In the genomic region with DNA sequence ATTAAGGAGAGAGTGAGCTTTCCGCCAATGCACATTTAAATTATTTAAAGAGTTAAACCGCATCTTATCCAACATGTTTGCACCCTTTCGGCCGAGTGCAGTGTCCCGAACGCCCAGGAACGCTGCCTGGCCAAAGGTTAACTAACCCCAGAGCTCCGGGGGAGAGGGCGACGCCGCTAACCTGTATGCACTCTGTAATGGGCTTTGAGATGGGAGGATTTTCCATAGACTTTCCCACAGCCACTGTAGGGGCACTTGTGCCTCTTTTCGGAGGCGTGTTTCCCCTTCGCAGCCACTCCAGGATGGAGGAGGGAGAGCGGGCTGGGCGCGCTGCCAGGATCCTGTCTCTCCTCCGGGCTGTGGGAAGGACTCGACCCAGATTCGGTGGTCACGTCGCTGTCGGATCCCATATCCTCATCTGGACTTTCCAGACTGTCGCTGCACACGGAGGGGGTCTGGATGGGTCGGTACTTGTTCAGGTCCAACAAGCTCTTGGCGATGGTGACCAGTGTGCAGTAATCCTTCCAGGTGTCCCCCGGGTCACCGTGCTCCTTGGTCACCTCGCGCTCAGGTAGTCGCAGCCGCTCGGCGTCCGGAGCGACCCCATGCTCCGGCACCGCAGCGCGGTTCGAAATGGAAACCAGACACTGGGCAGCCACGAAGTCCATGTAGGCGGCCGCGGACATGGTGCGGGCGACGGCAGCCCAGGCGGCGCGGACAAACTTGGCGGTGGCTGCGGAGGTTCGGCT, we compare ENCODE assay signal across 1 cellular context.
A peak's percentile ranks its signal among the peaks of the same experiment; 100 is the strongest.
TF ChIP-seq lines count a peak whose summit lies in the region.

No MANE protein-coding gene starts in this region.

TF ChIP-seq in HepG2, 621 proteins besides CTCF, POLR2A, EP300 and RAD21 (continued from another document and continues in another):
- TF ChIP-seq, protein P1, sequence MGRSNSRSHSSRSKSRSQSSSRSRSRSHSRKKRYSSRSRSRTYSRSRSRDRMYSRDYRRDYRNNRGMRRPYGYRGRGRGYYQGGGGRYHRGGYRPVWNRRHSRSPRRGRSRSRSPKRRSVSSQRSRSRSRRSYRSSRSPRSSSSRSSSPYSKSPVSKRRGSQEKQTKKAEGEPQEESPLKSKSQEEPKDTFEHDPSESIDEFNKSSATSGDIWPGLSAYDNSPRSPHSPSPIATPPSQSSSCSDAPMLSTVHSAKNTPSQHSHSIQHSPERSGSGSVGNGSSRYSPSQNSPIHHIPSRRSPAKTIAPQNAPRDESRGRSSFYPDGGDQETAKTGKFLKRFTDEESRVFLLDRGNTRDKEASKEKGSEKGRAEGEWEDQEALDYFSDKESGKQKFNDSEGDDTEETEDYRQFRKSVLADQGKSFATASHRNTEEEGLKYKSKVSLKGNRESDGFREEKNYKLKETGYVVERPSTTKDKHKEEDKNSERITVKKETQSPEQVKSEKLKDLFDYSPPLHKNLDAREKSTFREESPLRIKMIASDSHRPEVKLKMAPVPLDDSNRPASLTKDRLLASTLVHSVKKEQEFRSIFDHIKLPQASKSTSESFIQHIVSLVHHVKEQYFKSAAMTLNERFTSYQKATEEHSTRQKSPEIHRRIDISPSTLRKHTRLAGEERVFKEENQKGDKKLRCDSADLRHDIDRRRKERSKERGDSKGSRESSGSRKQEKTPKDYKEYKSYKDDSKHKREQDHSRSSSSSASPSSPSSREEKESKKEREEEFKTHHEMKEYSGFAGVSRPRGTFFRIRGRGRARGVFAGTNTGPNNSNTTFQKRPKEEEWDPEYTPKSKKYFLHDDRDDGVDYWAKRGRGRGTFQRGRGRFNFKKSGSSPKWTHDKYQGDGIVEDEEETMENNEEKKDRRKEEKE (IDR thresholded peaks at IDR 0.05), result no peak
- no peak for TF ChIP-seq ZNF230 (CRISPR knock-in tag; IDR thresholded peaks at IDR 0.05)
- no peak for TF ChIP-seq RAD51 (IDR thresholded peaks at IDR 0.05; ENCODE audit: borderline replicate concordance)
- TF ChIP-seq SP4 (CRISPR knock-in tag; IDR thresholded peaks at IDR 0.05), result no peak
- TF ChIP-seq, protein P2, sequence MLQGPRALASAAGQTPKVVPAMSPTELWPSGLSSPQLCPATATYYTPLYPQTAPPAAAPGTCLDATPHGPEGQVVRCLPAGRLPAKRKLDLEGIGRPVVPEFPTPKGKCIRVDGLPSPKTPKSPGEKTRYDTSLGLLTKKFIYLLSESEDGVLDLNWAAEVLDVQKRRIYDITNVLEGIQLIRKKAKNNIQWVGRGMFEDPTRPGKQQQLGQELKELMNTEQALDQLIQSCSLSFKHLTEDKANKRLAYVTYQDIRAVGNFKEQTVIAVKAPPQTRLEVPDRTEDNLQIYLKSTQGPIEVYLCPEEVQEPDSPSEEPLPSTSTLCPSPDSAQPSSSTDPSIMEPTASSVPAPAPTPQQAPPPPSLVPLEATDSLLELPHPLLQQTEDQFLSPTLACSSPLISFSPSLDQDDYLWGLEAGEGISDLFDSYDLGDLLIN (CRISPR knock-in tag; IDR thresholded peaks at IDR 0.05; ENCODE audit: borderline replicate concordance), result no peak
- no peak for TF ChIP-seq NBN (conservative IDR thresholded peaks at IDR 0.05)
- TF ChIP-seq, protein P3, sequence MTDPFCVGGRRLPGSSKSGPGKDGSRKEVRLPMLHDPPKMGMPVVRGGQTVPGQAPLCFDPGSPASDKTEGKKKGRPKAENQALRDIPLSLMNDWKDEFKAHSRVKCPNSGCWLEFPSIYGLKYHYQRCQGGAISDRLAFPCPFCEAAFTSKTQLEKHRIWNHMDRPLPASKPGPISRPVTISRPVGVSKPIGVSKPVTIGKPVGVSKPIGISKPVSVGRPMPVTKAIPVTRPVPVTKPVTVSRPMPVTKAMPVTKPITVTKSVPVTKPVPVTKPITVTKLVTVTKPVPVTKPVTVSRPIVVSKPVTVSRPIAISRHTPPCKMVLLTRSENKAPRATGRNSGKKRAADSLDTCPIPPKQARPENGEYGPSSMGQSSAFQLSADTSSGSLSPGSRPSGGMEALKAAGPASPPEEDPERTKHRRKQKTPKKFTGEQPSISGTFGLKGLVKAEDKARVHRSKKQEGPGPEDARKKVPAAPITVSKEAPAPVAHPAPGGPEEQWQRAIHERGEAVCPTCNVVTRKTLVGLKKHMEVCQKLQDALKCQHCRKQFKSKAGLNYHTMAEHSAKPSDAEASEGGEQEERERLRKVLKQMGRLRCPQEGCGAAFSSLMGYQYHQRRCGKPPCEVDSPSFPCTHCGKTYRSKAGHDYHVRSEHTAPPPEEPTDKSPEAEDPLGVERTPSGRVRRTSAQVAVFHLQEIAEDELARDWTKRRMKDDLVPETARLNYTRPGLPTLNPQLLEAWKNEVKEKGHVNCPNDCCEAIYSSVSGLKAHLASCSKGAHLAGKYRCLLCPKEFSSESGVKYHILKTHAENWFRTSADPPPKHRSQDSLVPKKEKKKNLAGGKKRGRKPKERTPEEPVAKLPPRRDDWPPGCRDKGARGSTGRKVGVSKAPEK (CRISPR knock-in tag; IDR thresholded peaks at IDR 0.05; ENCODE audit: borderline replicate concordance), result no peak
- TF ChIP-seq, protein P4, sequence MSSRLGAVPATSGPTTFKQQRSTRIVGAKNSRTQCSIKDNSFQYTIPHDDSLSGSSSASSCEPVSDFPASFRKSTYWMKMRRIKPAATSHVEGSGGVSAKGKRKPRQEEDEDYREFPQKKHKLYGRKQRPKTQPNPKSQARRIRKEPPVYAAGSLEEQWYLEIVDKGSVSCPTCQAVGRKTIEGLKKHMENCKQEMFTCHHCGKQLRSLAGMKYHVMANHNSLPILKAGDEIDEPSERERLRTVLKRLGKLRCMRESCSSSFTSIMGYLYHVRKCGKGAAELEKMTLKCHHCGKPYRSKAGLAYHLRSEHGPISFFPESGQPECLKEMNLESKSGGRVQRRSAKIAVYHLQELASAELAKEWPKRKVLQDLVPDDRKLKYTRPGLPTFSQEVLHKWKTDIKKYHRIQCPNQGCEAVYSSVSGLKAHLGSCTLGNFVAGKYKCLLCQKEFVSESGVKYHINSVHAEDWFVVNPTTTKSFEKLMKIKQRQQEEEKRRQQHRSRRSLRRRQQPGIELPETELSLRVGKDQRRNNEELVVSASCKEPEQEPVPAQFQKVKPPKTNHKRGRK (CRISPR knock-in tag; IDR thresholded peaks at IDR 0.05), result no peak
- TF ChIP-seq, protein P5, sequence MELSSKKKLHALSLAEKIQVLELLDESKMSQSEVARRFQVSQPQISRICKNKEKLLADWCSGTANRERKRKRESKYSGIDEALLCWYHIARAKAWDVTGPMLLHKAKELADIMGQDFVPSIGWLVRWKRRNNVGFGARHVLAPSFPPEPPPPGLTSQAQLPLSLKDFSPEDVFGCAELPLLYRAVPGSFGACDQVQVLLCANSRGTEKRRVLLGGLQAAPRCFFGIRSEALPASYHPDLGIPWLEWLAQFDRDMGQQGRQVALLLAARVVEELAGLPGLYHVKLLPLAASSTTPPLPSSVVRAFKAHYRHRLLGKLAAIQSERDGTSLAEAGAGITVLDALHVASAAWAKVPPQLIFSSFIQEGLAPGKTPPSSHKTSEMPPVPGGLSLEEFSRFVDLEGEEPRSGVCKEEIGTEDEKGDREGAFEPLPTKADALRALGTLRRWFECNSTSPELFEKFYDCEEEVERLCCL (CRISPR knock-in tag; IDR thresholded peaks at IDR 0.05; ENCODE audit: borderline replicate concordance), result no peak
- 0 out of 2 replicates have a peak, but pooled peaks have one; percentile 17 for TF ChIP-seq CBFB (CRISPR knock-in tag; IDR thresholded peaks at IDR 0.05)
- TF ChIP-seq ZSCAN20 (CRISPR knock-in tag; IDR thresholded peaks at IDR 0.05; ENCODE audit: borderline replicate concordance), result no peak
- TF ChIP-seq, protein P6, sequence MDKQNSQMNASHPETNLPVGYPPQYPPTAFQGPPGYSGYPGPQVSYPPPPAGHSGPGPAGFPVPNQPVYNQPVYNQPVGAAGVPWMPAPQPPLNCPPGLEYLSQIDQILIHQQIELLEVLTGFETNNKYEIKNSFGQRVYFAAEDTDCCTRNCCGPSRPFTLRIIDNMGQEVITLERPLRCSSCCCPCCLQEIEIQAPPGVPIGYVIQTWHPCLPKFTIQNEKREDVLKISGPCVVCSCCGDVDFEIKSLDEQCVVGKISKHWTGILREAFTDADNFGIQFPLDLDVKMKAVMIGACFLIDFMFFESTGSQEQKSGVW (CRISPR knock-in tag; IDR thresholded peaks at IDR 0.05; ENCODE audit: borderline replicate concordance), result no peak
- TF ChIP-seq YEATS4 (CRISPR knock-in tag; IDR thresholded peaks at IDR 0.05; ENCODE audit: borderline replicate concordance), result peak; percentile 58; the same call in 1 of the 2 replicates
- TF ChIP-seq, protein P7, sequence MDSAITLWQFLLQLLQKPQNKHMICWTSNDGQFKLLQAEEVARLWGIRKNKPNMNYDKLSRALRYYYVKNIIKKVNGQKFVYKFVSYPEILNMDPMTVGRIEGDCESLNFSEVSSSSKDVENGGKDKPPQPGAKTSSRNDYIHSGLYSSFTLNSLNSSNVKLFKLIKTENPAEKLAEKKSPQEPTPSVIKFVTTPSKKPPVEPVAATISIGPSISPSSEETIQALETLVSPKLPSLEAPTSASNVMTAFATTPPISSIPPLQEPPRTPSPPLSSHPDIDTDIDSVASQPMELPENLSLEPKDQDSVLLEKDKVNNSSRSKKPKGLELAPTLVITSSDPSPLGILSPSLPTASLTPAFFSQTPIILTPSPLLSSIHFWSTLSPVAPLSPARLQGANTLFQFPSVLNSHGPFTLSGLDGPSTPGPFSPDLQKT (CRISPR knock-in tag; IDR thresholded peaks at IDR 0.05; ENCODE audit: borderline replicate concordance), result no peak
- no peak for TF ChIP-seq CBX1 (IDR thresholded peaks at IDR 0.05; ENCODE audit: low read depth)
- TF ChIP-seq, protein P8, sequence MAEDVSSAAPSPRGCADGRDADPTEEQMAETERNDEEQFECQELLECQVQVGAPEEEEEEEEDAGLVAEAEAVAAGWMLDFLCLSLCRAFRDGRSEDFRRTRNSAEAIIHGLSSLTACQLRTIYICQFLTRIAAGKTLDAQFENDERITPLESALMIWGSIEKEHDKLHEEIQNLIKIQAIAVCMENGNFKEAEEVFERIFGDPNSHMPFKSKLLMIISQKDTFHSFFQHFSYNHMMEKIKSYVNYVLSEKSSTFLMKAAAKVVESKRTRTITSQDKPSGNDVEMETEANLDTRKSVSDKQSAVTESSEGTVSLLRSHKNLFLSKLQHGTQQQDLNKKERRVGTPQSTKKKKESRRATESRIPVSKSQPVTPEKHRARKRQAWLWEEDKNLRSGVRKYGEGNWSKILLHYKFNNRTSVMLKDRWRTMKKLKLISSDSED (CRISPR knock-in tag; IDR thresholded peaks at IDR 0.05), result no peak
- TF ChIP-seq, protein P9, sequence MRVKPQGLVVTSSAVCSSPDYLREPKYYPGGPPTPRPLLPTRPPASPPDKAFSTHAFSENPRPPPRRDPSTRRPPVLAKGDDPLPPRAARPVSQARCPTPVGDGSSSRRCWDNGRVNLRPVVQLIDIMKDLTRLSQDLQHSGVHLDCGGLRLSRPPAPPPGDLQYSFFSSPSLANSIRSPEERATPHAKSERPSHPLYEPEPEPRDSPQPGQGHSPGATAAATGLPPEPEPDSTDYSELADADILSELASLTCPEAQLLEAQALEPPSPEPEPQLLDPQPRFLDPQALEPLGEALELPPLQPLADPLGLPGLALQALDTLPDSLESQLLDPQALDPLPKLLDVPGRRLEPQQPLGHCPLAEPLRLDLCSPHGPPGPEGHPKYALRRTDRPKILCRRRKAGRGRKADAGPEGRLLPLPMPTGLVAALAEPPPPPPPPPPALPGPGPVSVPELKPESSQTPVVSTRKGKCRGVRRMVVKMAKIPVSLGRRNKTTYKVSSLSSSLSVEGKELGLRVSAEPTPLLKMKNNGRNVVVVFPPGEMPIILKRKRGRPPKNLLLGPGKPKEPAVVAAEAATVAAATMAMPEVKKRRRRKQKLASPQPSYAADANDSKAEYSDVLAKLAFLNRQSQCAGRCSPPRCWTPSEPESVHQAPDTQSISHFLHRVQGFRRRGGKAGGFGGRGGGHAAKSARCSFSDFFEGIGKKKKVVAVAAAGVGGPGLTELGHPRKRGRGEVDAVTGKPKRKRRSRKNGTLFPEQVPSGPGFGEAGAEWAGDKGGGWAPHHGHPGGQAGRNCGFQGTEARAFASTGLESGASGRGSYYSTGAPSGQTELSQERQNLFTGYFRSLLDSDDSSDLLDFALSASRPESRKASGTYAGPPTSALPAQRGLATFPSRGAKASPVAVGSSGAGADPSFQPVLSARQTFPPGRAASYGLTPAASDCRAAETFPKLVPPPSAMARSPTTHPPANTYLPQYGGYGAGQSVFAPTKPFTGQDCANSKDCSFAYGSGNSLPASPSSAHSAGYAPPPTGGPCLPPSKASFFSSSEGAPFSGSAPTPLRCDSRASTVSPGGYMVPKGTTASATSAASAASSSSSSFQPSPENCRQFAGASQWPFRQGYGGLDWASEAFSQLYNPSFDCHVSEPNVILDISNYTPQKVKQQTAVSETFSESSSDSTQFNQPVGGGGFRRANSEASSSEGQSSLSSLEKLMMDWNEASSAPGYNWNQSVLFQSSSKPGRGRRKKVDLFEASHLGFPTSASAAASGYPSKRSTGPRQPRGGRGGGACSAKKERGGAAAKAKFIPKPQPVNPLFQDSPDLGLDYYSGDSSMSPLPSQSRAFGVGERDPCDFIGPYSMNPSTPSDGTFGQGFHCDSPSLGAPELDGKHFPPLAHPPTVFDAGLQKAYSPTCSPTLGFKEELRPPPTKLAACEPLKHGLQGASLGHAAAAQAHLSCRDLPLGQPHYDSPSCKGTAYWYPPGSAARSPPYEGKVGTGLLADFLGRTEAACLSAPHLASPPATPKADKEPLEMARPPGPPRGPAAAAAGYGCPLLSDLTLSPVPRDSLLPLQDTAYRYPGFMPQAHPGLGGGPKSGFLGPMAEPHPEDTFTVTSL (CRISPR knock-in tag; IDR thresholded peaks at IDR 0.05; ENCODE audit: borderline replicate concordance), result no peak
- TF ChIP-seq RBFOX2 (IDR thresholded peaks at IDR 0.05; ENCODE audit: low read depth, low read length), result peak; percentile 80
- TF ChIP-seq ZNF101 (CRISPR knock-in tag; IDR thresholded peaks at IDR 0.05; ENCODE audit: borderline replicate concordance, low read depth), result no peak
- TF ChIP-seq, protein P10, sequence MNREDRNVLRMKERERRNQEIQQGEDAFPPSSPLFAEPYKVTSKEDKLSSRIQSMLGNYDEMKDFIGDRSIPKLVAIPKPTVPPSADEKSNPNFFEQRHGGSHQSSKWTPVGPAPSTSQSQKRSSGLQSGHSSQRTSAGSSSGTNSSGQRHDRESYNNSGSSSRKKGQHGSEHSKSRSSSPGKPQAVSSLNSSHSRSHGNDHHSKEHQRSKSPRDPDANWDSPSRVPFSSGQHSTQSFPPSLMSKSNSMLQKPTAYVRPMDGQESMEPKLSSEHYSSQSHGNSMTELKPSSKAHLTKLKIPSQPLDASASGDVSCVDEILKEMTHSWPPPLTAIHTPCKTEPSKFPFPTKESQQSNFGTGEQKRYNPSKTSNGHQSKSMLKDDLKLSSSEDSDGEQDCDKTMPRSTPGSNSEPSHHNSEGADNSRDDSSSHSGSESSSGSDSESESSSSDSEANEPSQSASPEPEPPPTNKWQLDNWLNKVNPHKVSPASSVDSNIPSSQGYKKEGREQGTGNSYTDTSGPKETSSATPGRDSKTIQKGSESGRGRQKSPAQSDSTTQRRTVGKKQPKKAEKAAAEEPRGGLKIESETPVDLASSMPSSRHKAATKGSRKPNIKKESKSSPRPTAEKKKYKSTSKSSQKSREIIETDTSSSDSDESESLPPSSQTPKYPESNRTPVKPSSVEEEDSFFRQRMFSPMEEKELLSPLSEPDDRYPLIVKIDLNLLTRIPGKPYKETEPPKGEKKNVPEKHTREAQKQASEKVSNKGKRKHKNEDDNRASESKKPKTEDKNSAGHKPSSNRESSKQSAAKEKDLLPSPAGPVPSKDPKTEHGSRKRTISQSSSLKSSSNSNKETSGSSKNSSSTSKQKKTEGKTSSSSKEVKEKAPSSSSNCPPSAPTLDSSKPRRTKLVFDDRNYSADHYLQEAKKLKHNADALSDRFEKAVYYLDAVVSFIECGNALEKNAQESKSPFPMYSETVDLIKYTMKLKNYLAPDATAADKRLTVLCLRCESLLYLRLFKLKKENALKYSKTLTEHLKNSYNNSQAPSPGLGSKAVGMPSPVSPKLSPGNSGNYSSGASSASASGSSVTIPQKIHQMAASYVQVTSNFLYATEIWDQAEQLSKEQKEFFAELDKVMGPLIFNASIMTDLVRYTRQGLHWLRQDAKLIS (CRISPR knock-in tag; IDR thresholded peaks at IDR 0.05), result no peak
- TF ChIP-seq SRSF1 (optimal IDR thresholded peaks at IDR 0.05; ENCODE audit: low read depth, low read length), result no peak
- no peak for TF ChIP-seq ZNF232 (CRISPR knock-in tag; IDR thresholded peaks at IDR 0.05; ENCODE audit: borderline replicate concordance)
